In the genomic region with DNA sequence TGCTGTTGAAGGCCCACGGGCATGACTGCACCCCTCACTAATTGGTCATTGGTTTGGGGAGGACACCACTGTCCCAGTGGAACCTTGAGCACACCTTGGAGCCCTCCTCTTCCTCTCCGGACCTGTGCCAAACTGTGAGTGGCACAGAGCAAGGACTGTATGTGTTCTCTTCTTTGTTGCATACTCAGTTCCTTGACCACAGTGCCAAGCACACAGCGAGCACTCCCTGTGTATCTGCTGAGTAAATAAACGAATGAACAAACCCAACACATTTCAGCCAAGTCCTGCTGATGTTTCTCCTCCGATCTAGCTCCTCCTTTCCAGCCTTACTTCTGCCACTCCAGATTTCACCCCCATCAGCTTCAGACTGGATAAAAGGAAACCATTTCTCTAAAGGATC, we compare ENCODE assay signal across 22 cellular contexts. TPM values are rescaled to one million over a fixed set of nuclear protein-coding genes. Genes with fewer than 3 reads are reported as not detected.
A peak's percentile ranks its signal among the peaks of the same experiment; 100 is the strongest.
DNase-seq lines count a peak whose midpoint lies in the region; ATAC-seq and TF ChIP-seq lines count a peak whose summit lies in the region.
"Had no signal": no experiment of that assay in that cellular context is flagged by ENCODE, and none has a peak within 500 bp of the region (broad histone marks: within the 10 kb centered on the region; RNA-seq: fewer than 3 reads in every experiment).

No MANE protein-coding gene starts in this region.

- POLR2A ChIA-PET in CD4-positive, alpha-beta T cell (lab: Charles Lee): interaction anchor here (1.0 kb wide), 1 partner anchor 75 kb away, joined by 8 read pairs; no protein-coding TSS in a partner anchor
- POLR2A ChIA-PET in IMR-90 (lab: Charles Lee; ENCODE audit: unreplicated experiment): no interaction called here

- peak overlapping the region; percentile 95 for H3K27ac Mint-ChIP-seq in CD4-positive, alpha-beta T cell
- no peak overlapping the region for H3K27ac Mint-ChIP-seq in activated T-helper 2 cell treated with anti-CD3 and anti-CD28 coated beads, Interferon-gamma antibody, Interleukin-2, Interleukin-4, amounts not matched to agents 10 μg/mL and 5 μg/mL and 100 μg/mL, durations not matched to agents 14 hours and 24 hours and 36 hours
- H3K27ac Mint-ChIP-seq in neural crest cell (ENCODE audit: unreplicated experiment): peak overlapping the region; percentile 86
- H3K27ac Mint-ChIP-seq: T-helper 17 cell had no signal

- TF ChIP-seq RAD21 in IMR-90 (IDR thresholded peaks at IDR 0.05; ENCODE audit: low read length): no peak

- CTCF ChIA-PET in CD4-positive, alpha-beta T cell (lab: Charles Lee): no interaction called here
- CTCF ChIA-PET in IMR-90 (lab: Yijun Ruan, JAX): no interaction called here

- H4K8ac ChIP-seq in IMR-90 (ENCODE audit: low read depth in 2 of 2, low read length in 2 of 2): no peak overlapping the region

- no peak overlapping the region for H4K5ac ChIP-seq in IMR-90 (ENCODE audit: low read depth, low read length)

- H3K4me2 ChIP-seq in IMR-90 (ENCODE audit: low read depth, low read length): no peak overlapping the region

- H3K56ac ChIP-seq in IMR-90 (ENCODE audit: extremely low read depth, insufficient read depth, low read length): no peak overlapping the region

- H3K9ac ChIP-seq in IMR-90 (ENCODE audit: low read depth, low read length): no peak overlapping the region

- peaks cover 14% of the 10 kb centered on the region for H4K20me1 ChIP-seq in IMR-90 (ENCODE audit: insufficient read depth, low read length)

- H3K9me1 ChIP-seq in IMR-90 (ENCODE audit: insufficient read depth, low read length): peaks cover 7% of the 10 kb centered on the region

- no peaks in the 10 kb centered on the region for H3K27me3 Mint-ChIP-seq in CD4-positive, alpha-beta T cell
- no peaks in the 10 kb centered on the region for H3K27me3 Mint-ChIP-seq in activated T-helper 2 cell treated with anti-CD3 and anti-CD28 coated beads, Interferon-gamma antibody, Interleukin-2, Interleukin-4, amounts not matched to agents 10 μg/mL and 5 μg/mL and 100 μg/mL, durations not matched to agents 14 hours and 24 hours and 36 hours (ENCODE audit: low read depth)
- H3K27me3 Mint-ChIP-seq in neural crest cell (ENCODE audit: low read depth): no peaks in the 10 kb centered on the region
- H3K27me3 Mint-ChIP-seq: T-helper 17 cell had no signal

- no peak overlapping the region for H2BK120ac ChIP-seq in IMR-90 (ENCODE audit: low read depth, low read length)

- peaks cover 5% of the 10 kb centered on the region; the same call in 1 of the 2 replicates for H3K36me3 ChIP-seq in IMR-90 (ENCODE audit: control insufficient read depth, insufficient read depth, low read length)
- H3K36me3 ChIP-seq: WERI-Rb-1 had no signal

- H3K27me3 ChIP-seq in CD4-positive, alpha-beta T cell (ENCODE audit: control insufficient read depth, insufficient read depth, low read length): no peaks in the 10 kb centered on the region
- no peaks in the 10 kb centered on the region for H3K27me3 ChIP-seq in IMR-90 (ENCODE audit: control insufficient read depth, insufficient read depth, low read length)
- H3K27me3 ChIP-seq: esophagus squamous epithelium, left lung, sigmoid colon, tibial nerve had no signal

- no peak for TF ChIP-seq CTCF in CD4-positive, alpha-beta T cell (IDR thresholded peaks at IDR 0.05)
- no peak for TF ChIP-seq CTCF in IMR-90 (conservative IDR thresholded peaks at IDR 0.05; ENCODE audit: low read depth, low read length)
- no peak for TF ChIP-seq CTCF in neural crest cell (conservative IDR thresholded peaks at IDR 0.05)

- no peak overlapping the region for H2BK5ac ChIP-seq in IMR-90 (ENCODE audit: low read depth, low read length, poor library complexity, severe bottlenecking)

- H3K4me1 Mint-ChIP-seq in CD4-positive, alpha-beta T cell (ENCODE audit: low read depth): peaks cover 24% of the 10 kb centered on the region
- H3K4me1 Mint-ChIP-seq in activated T-helper 2 cell treated with anti-CD3 and anti-CD28 coated beads, Interferon-gamma antibody, Interleukin-2, Interleukin-4, amounts not matched to agents 10 μg/mL and 5 μg/mL and 100 μg/mL, durations not matched to agents 14 hours and 24 hours and 36 hours (ENCODE audit: low read depth): peaks cover 20% of the 10 kb centered on the region
- H3K4me1 Mint-ChIP-seq in neural crest cell: peaks cover 54% of the 10 kb centered on the region

- TF ChIP-seq POLR2A in IMR-90 (IDR thresholded peaks at IDR 0.05; ENCODE audit: low read depth, low read length): no peak

- dilution Hi-C loops in IMR-90 (cut with HindIII; ENCODE audit: low sequenced_read_pairs, unreplicated experiment): no loop called here

- H3K4me1 ChIP-seq in IMR-90 (ENCODE audit: control insufficient read depth, insufficient read depth, low read length): peaks cover 2% of the 10 kb centered on the region; the same call in 1 of the 2 replicates

- BruUV-seq in IMR-90 (replicated peaks; lab: Mats Ljungman, UMichigan): no TSS peak

- peaks cover 32% of the 10 kb centered on the region for H3K36me3 Mint-ChIP-seq in CD4-positive, alpha-beta T cell (ENCODE audit: low read depth)
- peaks cover 20% of the 10 kb centered on the region for H3K36me3 Mint-ChIP-seq in activated T-helper 2 cell treated with anti-CD3 and anti-CD28 coated beads, Interferon-gamma antibody, Interleukin-2, Interleukin-4, amounts not matched to agents 10 μg/mL and 5 μg/mL and 100 μg/mL, durations not matched to agents 14 hours and 24 hours and 36 hours (ENCODE audit: low read depth)
- H3K36me3 Mint-ChIP-seq in neural crest cell (ENCODE audit: low read depth): peaks cover 7% of the 10 kb centered on the region

- no peak overlapping the region for H3K4ac ChIP-seq in IMR-90 (ENCODE audit: low read depth, low read length)

- no peak overlapping the region for H3K14ac ChIP-seq in IMR-90 (replicated peaks; ENCODE audit: low read depth, low read length)

- intact Hi-C loops in CD4-positive, alpha-beta T cell (cut with DNase I, micrococcal nuclease): loop anchor here in 1 of 2 experiments (5.0 kb wide), 1 partner anchor 401 kb away; the partner anchor contains the start of gene ZFP62
- intact Hi-C loops in IMR-90 (cut with micrococcal nuclease): loop anchor here (5.0 kb wide), 1 partner anchor 76 kb away; no protein-coding TSS in a partner anchor
- intact Hi-C loops in activated T-helper 2 cell treated with anti-CD3 and anti-CD28 coated beads, Interferon-gamma antibody, Interleukin-2, Interleukin-4, amounts not matched to agents 10 μg/mL and 5 μg/mL and 100 μg/mL, durations not matched to agents 14 hours and 24 hours and 36 hours (cut with micrococcal nuclease): loop anchor here (5.0 kb wide), 1 partner anchor 451 kb away; no protein-coding TSS in a partner anchor

- in situ Hi-C loops in IMR-90 (cut with MboI; ENCODE audit: low sequenced_read_pairs): no loop called here

- 60% methylated on average over 4 of the region's 5 CpGs; no CpG with 5 or more reads in 1 of the 2 experiments for WGBS in IMR-90 (ENCODE audit: extremely low coverage in 2 of 2, insufficient read length in 1 of 2), 2 experiments

- peak overlapping the region; percentile 77 for H3K4me3 Mint-ChIP-seq in CD4-positive, alpha-beta T cell
- peak overlapping the region; percentile 23 for H3K4me3 Mint-ChIP-seq in activated T-helper 2 cell treated with anti-CD3 and anti-CD28 coated beads, Interferon-gamma antibody, Interleukin-2, Interleukin-4, amounts not matched to agents 10 μg/mL and 5 μg/mL and 100 μg/mL, durations not matched to agents 14 hours and 24 hours and 36 hours (ENCODE audit: low read depth)
- peak overlapping the region; percentile 90 for H3K4me3 Mint-ChIP-seq in neural crest cell

- H2AFZ ChIP-seq in IMR-90 (replicated peaks; ENCODE audit: low read length, poor library complexity): no peak overlapping the region

- no peaks in the 10 kb centered on the region for H3K9me3 Mint-ChIP-seq in CD4-positive, alpha-beta T cell
- H3K9me3 Mint-ChIP-seq in activated T-helper 2 cell treated with anti-CD3 and anti-CD28 coated beads, Interferon-gamma antibody, Interleukin-2, Interleukin-4, amounts not matched to agents 10 μg/mL and 5 μg/mL and 100 μg/mL, durations not matched to agents 14 hours and 24 hours and 36 hours: no peaks in the 10 kb centered on the region
- H3K9me3 Mint-ChIP-seq in neural crest cell: no peaks in the 10 kb centered on the region

- H3K23ac ChIP-seq in IMR-90 (ENCODE audit: low read depth, low read length): no peak overlapping the region

- H2AK9ac ChIP-seq in IMR-90 (replicated peaks; ENCODE audit: low read depth, low read length, poor library complexity): peak overlapping the region; percentile 5

- H3K27ac ChIP-seq in CD4-positive, alpha-beta T cell (ENCODE audit: low read depth, low read length): no peak overlapping the region
- no peak overlapping the region for H3K27ac ChIP-seq in IMR-90 (ENCODE audit: insufficient read depth, low read length)
- H3K27ac ChIP-seq: esophagus squamous epithelium, left lung, sigmoid colon, tibial nerve, WERI-Rb-1 had no signal

- peaks cover 8 to 39% of the 10 kb centered on the region in 2 experiments; a peak in 3 of 4 replicates for H3K79me1 ChIP-seq in IMR-90 (ENCODE audit: low read depth in 1 of 2, low read length in 2 of 2)

- no peak overlapping the region for H3K18ac ChIP-seq in IMR-90 (ENCODE audit: low read depth, low read length)

- H3K4me3 ChIP-seq in IMR-90 (ENCODE audit: insufficient read depth, low read depth, low read length): no peak overlapping the region
- H3K4me3 ChIP-seq: esophagus squamous epithelium, left lung, mucosa of descending colon, sigmoid colon, tibial nerve had no signal

- DNase-seq in CD4-positive, alpha-beta T cell: no peak
- DNase-seq in IMR-90 (no peak), neural crest cell (ENCODE audit: low read depth, low spot score) (no peak), globus pallidus (ENCODE audit: low spot score) (no peak), NCI-H748 (lab: John Stamatoyannopoulos, UW; ENCODE audit: unreplicated experiment) (no peak)
- no peak for DNase-seq in activated T-helper 2 cell treated with anti-CD3 and anti-CD28 coated beads, Interferon-gamma antibody, Interleukin-2, Interleukin-4, amounts not matched to agents 10 μg/mL and 5 μg/mL and 100 μg/mL, durations not matched to agents 14 hours and 24 hours and 36 hours (ENCODE audit: low spot score)
- DNase-seq: activated CD8-positive, alpha-beta memory T cell treated with anti-CD3 and anti-CD28 coated beads for 24 hours; AML-193; aorta; effector memory CD4-positive, alpha-beta T cell; esophagus squamous epithelium; GOT3; left lung; mucosa of descending colon; NCI-H526; SHP77; sigmoid colon; stimulated activated naive CD4-positive, alpha-beta T cell; T-helper 17 cell; WERI-Rb-1 had no signal

- no peak overlapping the region for H4K91ac ChIP-seq in IMR-90 (ENCODE audit: insufficient read depth, low read depth, low read length)

- H2BK15ac ChIP-seq in IMR-90 (ENCODE audit: low read depth, low read length): no peak overlapping the region

- no peak overlapping the region for H2AK5ac ChIP-seq in IMR-90 (ENCODE audit: low read depth, low read length)

- no peaks in the 10 kb centered on the region for H3K9me3 ChIP-seq in CD4-positive, alpha-beta T cell (ENCODE audit: control insufficient read depth, low read length)
- no peaks in the 10 kb centered on the region for H3K9me3 ChIP-seq in IMR-90 (ENCODE audit: control insufficient read depth, insufficient read depth, low read length)
- H3K9me3 ChIP-seq: esophagus squamous epithelium, left lung, mucosa of descending colon, sigmoid colon, tibial nerve had no signal

- ATAC-seq in CD4-positive, alpha-beta T cell (ENCODE audit: poor library complexity): no peak
- ATAC-seq in IMR-90 (ENCODE audit: low read depth) (no peak), HG03095 (IDR thresholded peaks at IDR 0.05; ENCODE audit: unreplicated experiment) (no peak)
- ATAC-seq: mucosa of descending colon, T-helper 17 cell had no signal

- no peak overlapping the region for H2BK20ac ChIP-seq in IMR-90 (ENCODE audit: low read depth, low read length)

RNA-seq across cellular contexts. Expression of gene TRIM52, which starts 2.7 kb away (rescaled TPM):
- 10 to 100 TPM; 35.9 to 37.6 TPM for total RNA-seq in CD4-positive, alpha-beta T cell
- total RNA-seq in IMR-90 (2012; rRNA removed) (2.3 and 3.9 TPM in 2 replicates), neural crest cell (9.0 TPM in 2 replicates)
- polyA plus RNA-seq in IMR-90 (2012; rRNA removed): 6.1 and 6.9 TPM in 2 replicates
- 1.4 and 1.9 TPM in 2 replicates for polyA plus RNA-seq in IMR-90 (2012; cell fraction: cytosol; rRNA removed)
- polyA plus RNA-seq in IMR-90 (2012; cell fraction: nucleus; rRNA removed; ENCODE audit: low replicate concordance): 11.0 and 27.8 TPM in 2 replicates
- total RNA-seq in activated T-helper 2 cell treated with anti-CD3 and anti-CD28 coated beads, Interferon-gamma antibody, Interleukin-2, Interleukin-4, amounts not matched to agents 10 μg/mL and 5 μg/mL and 100 μg/mL, durations not matched to agents 14 hours and 24 hours and 36 hours: 15.5 and 16.9 TPM in 2 replicates

RNA-seq across cellular contexts. Expression of gene RACK1, which starts 19.9 kb away (rescaled TPM):
- total RNA-seq in CD4-positive, alpha-beta T cell: 1,000 to 10,000 TPM; 2,499 to 2,682 TPM
- total RNA-seq in IMR-90 (2012; rRNA removed): 5,432 and 9,350 TPM in 2 replicates
- polyA plus RNA-seq in IMR-90 (2012; rRNA removed): 4,263 and 4,589 TPM in 2 replicates
- polyA plus RNA-seq in IMR-90 (2012; cell fraction: cytosol; rRNA removed): 5,168 and 5,845 TPM in 2 replicates
- polyA plus RNA-seq in IMR-90 (2012; cell fraction: nucleus; rRNA removed; ENCODE audit: low replicate concordance): 1,327 and 2,272 TPM in 2 replicates
- 2,110 and 2,123 TPM in 2 replicates for total RNA-seq in activated T-helper 2 cell treated with anti-CD3 and anti-CD28 coated beads, Interferon-gamma antibody, Interleukin-2, Interleukin-4, amounts not matched to agents 10 μg/mL and 5 μg/mL and 100 μg/mL, durations not matched to agents 14 hours and 24 hours and 36 hours
- total RNA-seq in neural crest cell: 2,359 and 2,449 TPM in 2 replicates

RNA-seq across cellular contexts. Expression of gene TRIM41, which starts 40.6 kb away (rescaled TPM):
- 10 to 100 TPM; 21.4 to 24.0 TPM for total RNA-seq in CD4-positive, alpha-beta T cell
- total RNA-seq in IMR-90 (2012; rRNA removed) (5.9 and 6.9 TPM in 2 replicates), neural crest cell (34.5 and 39.1 TPM in 2 replicates)
- 15.7 and 16.9 TPM in 2 replicates for polyA plus RNA-seq in IMR-90 (2012; rRNA removed)
- polyA plus RNA-seq in IMR-90 (2012; cell fraction: cytosol; rRNA removed): 9.6 and 12.6 TPM in 2 replicates
- polyA plus RNA-seq in IMR-90 (2012; cell fraction: nucleus; rRNA removed; ENCODE audit: low replicate concordance): 63.1 and 67.0 TPM in 2 replicates
- total RNA-seq in activated T-helper 2 cell treated with anti-CD3 and anti-CD28 coated beads, Interferon-gamma antibody, Interleukin-2, Interleukin-4, amounts not matched to agents 10 μg/mL and 5 μg/mL and 100 μg/mL, durations not matched to agents 14 hours and 24 hours and 36 hours: 32.2 and 33.0 TPM in 2 replicates

RNA-seq across cellular contexts. Expression of gene TRIM7, which starts 58.6 kb away (rescaled TPM):
- 1 to 10 TPM; 3.4 to 3.8 TPM for total RNA-seq in CD4-positive, alpha-beta T cell
- total RNA-seq in IMR-90 (2012; rRNA removed): 0.54 and 0.83 TPM in 2 replicates
- polyA plus RNA-seq in IMR-90 (2012; rRNA removed): 1.0 and 1.3 TPM in 2 replicates
- 1.6 and 1.8 TPM in 2 replicates for polyA plus RNA-seq in IMR-90 (2012; cell fraction: cytosol; rRNA removed)
- polyA plus RNA-seq in IMR-90 (2012; cell fraction: nucleus; rRNA removed; ENCODE audit: low replicate concordance): 0.76 and 1.6 TPM in 2 replicates
- total RNA-seq in activated T-helper 2 cell treated with anti-CD3 and anti-CD28 coated beads, Interferon-gamma antibody, Interleukin-2, Interleukin-4, amounts not matched to agents 10 μg/mL and 5 μg/mL and 100 μg/mL, durations not matched to agents 14 hours and 24 hours and 36 hours: 3.9 and 4.8 TPM in 2 replicates
- not detected in 2 replicates for total RNA-seq in neural crest cell

Comparison
In these comparisons a context has a peak if more than half of its experiments do, and no peak if none do; other contexts are left out.
1. H3K4me3 Mint-ChIP-seq: peak in every context shown above with its lines; median percentile 90 in neural crest cell; 77 in CD4-positive, alpha-beta T cell; 23 in activated T-helper 2 cell treated with anti-CD3 and anti-CD28 coated beads, Interferon-gamma antibody, Interleukin-2, Interleukin-4, amounts not matched to agents 10 μg/mL and 5 μg/mL and 100 μg/mL, durations not matched to agents 14 hours and 24 hours and 36 hours.